ENCODE assay signal across 12 cellular contexts in the genomic region with DNA sequence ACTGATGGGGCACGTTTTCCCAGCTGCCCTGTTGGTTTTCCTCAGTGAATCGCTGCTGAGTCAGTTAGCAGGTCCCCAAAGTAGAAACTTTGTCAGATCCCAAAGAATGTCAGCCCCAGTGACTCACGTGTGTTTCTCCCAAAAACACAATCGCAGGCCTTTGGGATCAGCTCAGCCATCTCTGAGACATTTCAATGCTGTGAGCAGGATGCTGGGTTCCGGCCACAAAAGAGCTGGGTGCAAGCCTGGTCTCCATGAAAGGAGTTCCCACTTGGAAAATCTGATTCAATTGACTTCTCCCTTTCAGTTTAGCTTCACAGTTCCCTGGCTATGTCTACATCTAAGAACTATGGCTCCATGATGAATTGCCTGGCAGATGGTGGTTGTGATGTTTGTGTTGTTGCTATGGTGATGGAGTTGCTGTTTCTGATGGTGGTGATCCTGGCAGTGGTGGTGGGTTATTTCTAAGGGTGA. TPM values are rescaled to one million over a fixed set of nuclear protein-coding genes. Genes with fewer than 3 reads are reported as not detected.
DNase-seq lines count a peak whose midpoint lies in the region; ATAC-seq, FAIRE-seq and TF ChIP-seq lines count a peak whose summit lies in the region.
"Had no signal": no experiment of that assay in that cellular context is flagged by ENCODE, and none has a peak within 500 bp of the region (broad histone marks: within the 10 kb centered on the region; RNA-seq: fewer than 3 reads in every experiment).

No MANE protein-coding gene starts in this region.

- POLR2A ChIA-PET in T-cell (lab: Charles Lee), result no interaction called here

- 90 to 91% methylated on average over 4 to 5 of the region's 5 CpGs for WGBS in endodermal cell (ENCODE audit: insufficient coverage in 1 of 2, insufficient read length in 1 of 2), 2 experiments

- peak; percentile 81 for FAIRE-seq in RCC 7860 (lab: Jason Lieb, UNC)

- DNase-seq in GM04503 (ENCODE audit: low read depth), result peak; percentile 94
- DNase-seq in RCC 7860 (ENCODE audit: low spot score), result peak; percentile 90
- peak; percentile 27 for DNase-seq in endodermal cell
- peak; percentile 51 for DNase-seq in pulmonary artery endothelial cell (ENCODE audit: low read depth, low spot score)
- DNase-seq in T-cell, result no peak
- no peak for DNase-seq in SIG-M5 (lab: John Stamatoyannopoulos, UW)
- DNase-seq: activated CD8-positive, alpha-beta T cell treated with anti-CD3 and anti-CD28 coated beads for 36 hours; body of pancreas had no signal

- H3K9ac ChIP-seq in endodermal cell (ENCODE audit: extremely low read depth, low read length, poor library complexity, severe bottlenecking), result no peak overlapping the region

- H3K4me1 Mint-ChIP-seq in endodermal cell (peaks cover 9% of the 10 kb centered on the region), T-cell (peaks cover 0 to 5% (median 5%) of the 10 kb centered on the region in 3 donors)
- H3K4me1 Mint-ChIP-seq: memory B cell had no signal

- H3K4me3 Mint-ChIP-seq in endodermal cell (no peak overlapping the region), T-cell (no peak overlapping the region)
- H3K4me3 Mint-ChIP-seq: activated CD8-positive, alpha-beta T cell treated with anti-CD3 and anti-CD28 coated beads for 36 hours; memory B cell had no signal

- H3K36me3 Mint-ChIP-seq in endodermal cell (ENCODE audit: low read depth), result no peaks in the 10 kb centered on the region
- no peaks in the 10 kb centered on the region for H3K36me3 Mint-ChIP-seq in T-cell
- H3K36me3 Mint-ChIP-seq: memory B cell had no signal

- H3K9me3 Mint-ChIP-seq in endodermal cell (no peaks in the 10 kb centered on the region), T-cell (peaks cover 0 to 7% (median 0%) of the 10 kb centered on the region in 3 donors)

- no peaks in the 10 kb centered on the region for H3K27me3 Mint-ChIP-seq in endodermal cell (ENCODE audit: insufficient read depth)
- no peaks in the 10 kb centered on the region for H3K27me3 Mint-ChIP-seq in T-cell
- H3K27me3 Mint-ChIP-seq: activated CD8-positive, alpha-beta T cell treated with anti-CD3 and anti-CD28 coated beads for 36 hours; memory B cell had no signal

- no peaks in the 10 kb centered on the region for H3K4me1 ChIP-seq in endodermal cell (ENCODE audit: control insufficient read depth, insufficient read depth, low read length)
- H3K4me1 ChIP-seq: right atrium auricular region had no signal

- no peak overlapping the region for H3K27ac Mint-ChIP-seq in endodermal cell
- no peak overlapping the region for H3K27ac Mint-ChIP-seq in T-cell
- H3K27ac Mint-ChIP-seq: activated CD8-positive, alpha-beta T cell treated with anti-CD3 and anti-CD28 coated beads for 36 hours; memory B cell had no signal

- CTCF ChIA-PET in T-cell (lab: Charles Lee), result no interaction called here

- no peaks in the 10 kb centered on the region for H3K36me3 ChIP-seq in endodermal cell (ENCODE audit: control insufficient read depth, insufficient read depth, low read length)
- H3K36me3 ChIP-seq: right atrium auricular region had no signal

- no peak for TF ChIP-seq CTCF in endodermal cell (conservative IDR thresholded peaks at IDR 0.05)

- H3K27ac ChIP-seq in endodermal cell (ENCODE audit: low read depth, low read length), result no peak overlapping the region
- H3K27ac ChIP-seq: body of pancreas, right atrium auricular region had no signal

- ATAC-seq in T-cell (replicated peaks in 1 of 4) (no peak), GM18870 (IDR thresholded peaks at IDR 0.05; ENCODE audit: unreplicated experiment) (no peak), GM19328 (IDR thresholded peaks at IDR 0.05; ENCODE audit: unreplicated experiment) (no peak)
- ATAC-seq: activated CD8-positive, alpha-beta T cell treated with anti-CD3 and anti-CD28 coated beads for 36 hours; body of pancreas had no signal

- no peak overlapping the region for H3K4me3 ChIP-seq in endodermal cell (ENCODE audit: low read length)
- H3K4me3 ChIP-seq: body of pancreas, right atrium auricular region had no signal

- H3K27me3 ChIP-seq in endodermal cell (ENCODE audit: control insufficient read depth, insufficient read depth, low read length, poor library complexity, severe bottlenecking), result no peaks in the 10 kb centered on the region
- H3K27me3 ChIP-seq: body of pancreas, right atrium auricular region had no signal

- no peaks in the 10 kb centered on the region for H3K9me3 ChIP-seq in endodermal cell (ENCODE audit: control insufficient read depth, low read length)
- H3K9me3 ChIP-seq: body of pancreas had no signal

RNA-seq across cellular contexts. Expression of gene MYEOV, which starts 28.0 kb away (rescaled TPM):
- total RNA-seq in endodermal cell, result not detected
- polyA plus RNA-seq in endodermal cell (2013, experiment 1 of 2), result 0.43 TPM
- polyA plus RNA-seq in endodermal cell (2013, experiment 2 of 2), result not detected
- total RNA-seq in pulmonary artery endothelial cell, result 1.1 and 2.2 TPM in 2 replicates
- total RNA-seq in T-cell, result under 1 TPM in 3 of 5 donors, not detected in 2; 0.22 to 0.98 (median 0.50) TPM
- total RNA-seq: activated CD8-positive, alpha-beta T cell treated with anti-CD3 and anti-CD28 coated beads for 36 hours had no signal

Comparison
In these comparisons a context has a peak if more than half of its experiments do, and no peak if none do; other contexts are left out.
1. DNase-seq: peak in GM04503 (single experiment), RCC 7860 (single experiment), endodermal cell (single experiment) and pulmonary artery endothelial cell (single experiment); none in T-cell (0 of 34) and SIG-M5 (single experiment).